In genomic region chr2:48270209-48270608, GRCh38 we compare ENCODE assay signal across 1 cellular context.
A peak's percentile ranks its signal among the peaks of the same experiment; 100 is the strongest.
TF ChIP-seq lines count a peak whose summit lies in the region.

No MANE protein-coding gene starts in this region.

TF ChIP-seq in HepG2, 621 proteins besides CTCF, POLR2A, EP300 and RAD21 (continued from another document and continues in another):
- TF ChIP-seq USF2 (IDR thresholded peaks at IDR 0.05; ENCODE audit: low read depth, low read length): no peak
- TF ChIP-seq USF2 (CRISPR knock-in tag; IDR thresholded peaks at IDR 0.05; ENCODE audit: borderline replicate concordance): no peak
- peak; percentile 98 for TF ChIP-seq GATAD2A (CRISPR knock-in tag; IDR thresholded peaks at IDR 0.05)
- TF ChIP-seq SKI (IDR thresholded peaks at IDR 0.05; ENCODE audit: partially characterized antibody): peak; percentile 48
- TF ChIP-seq ZNF784 (CRISPR knock-in tag; IDR thresholded peaks at IDR 0.05; ENCODE audit: borderline replicate concordance): no peak
- no peak for TF ChIP-seq FOXK2 (IDR thresholded peaks at IDR 0.05)
- peak; percentile 89 for TF ChIP-seq MEF2D (CRISPR knock-in tag; IDR thresholded peaks at IDR 0.05)
- no peak for TF ChIP-seq ZBED4 (CRISPR knock-in tag; IDR thresholded peaks at IDR 0.05; ENCODE audit: borderline replicate concordance)
- TF ChIP-seq ZNF264 (CRISPR knock-in tag; IDR thresholded peaks at IDR 0.05): no peak
- no peak for TF ChIP-seq ZNF407 (CRISPR knock-in tag; IDR thresholded peaks at IDR 0.05; ENCODE audit: not compliant biosample characterization)
- no peak for TF ChIP-seq ZBTB39 (CRISPR knock-in tag; IDR thresholded peaks at IDR 0.05)
- TF ChIP-seq TOPORS (CRISPR knock-in tag; IDR thresholded peaks at IDR 0.05): no peak; the same call in 1 of the 2 replicates
- no peak for TF ChIP-seq ZNF280B (CRISPR knock-in tag; IDR thresholded peaks at IDR 0.05; ENCODE audit: borderline replicate concordance)
- no peak for TF ChIP-seq ZBTB10 (CRISPR knock-in tag; IDR thresholded peaks at IDR 0.05; ENCODE audit: borderline replicate concordance)
- no peak for TF ChIP-seq PRPF4 (IDR thresholded peaks at IDR 0.05; ENCODE audit: low read depth, low read length, poor library complexity, severe bottlenecking)
- TF ChIP-seq ZNF383 (CRISPR knock-in tag; IDR thresholded peaks at IDR 0.05; ENCODE audit: borderline replicate concordance): no peak
- TF ChIP-seq IKZF5 (CRISPR knock-in tag; IDR thresholded peaks at IDR 0.05): peak; percentile 75; the same call in 1 of the 2 replicates
- TF ChIP-seq ZNF382 (CRISPR knock-in tag; IDR thresholded peaks at IDR 0.05; ENCODE audit: borderline replicate concordance): no peak
- TF ChIP-seq MBNL3 (CRISPR knock-in tag; conservative IDR thresholded peaks at IDR 0.05): no peak
- no peak for TF ChIP-seq GTF2F1 (IDR thresholded peaks at IDR 0.05; ENCODE audit: low read length)
- peak; percentile 60; the same call in 1 of the 2 replicates for TF ChIP-seq KDM6A (CRISPR knock-in tag; IDR thresholded peaks at IDR 0.05; ENCODE audit: low read depth)
- TF ChIP-seq ZSCAN30 (CRISPR knock-in tag; IDR thresholded peaks at IDR 0.05): no peak
- TF ChIP-seq ZNF12 (CRISPR knock-in tag; IDR thresholded peaks at IDR 0.05): no peak
- no peak for TF ChIP-seq ZBTB37 (CRISPR knock-in tag; IDR thresholded peaks at IDR 0.05)
